1 cellular context compared by ENCODE assay signal in the genomic region with DNA sequence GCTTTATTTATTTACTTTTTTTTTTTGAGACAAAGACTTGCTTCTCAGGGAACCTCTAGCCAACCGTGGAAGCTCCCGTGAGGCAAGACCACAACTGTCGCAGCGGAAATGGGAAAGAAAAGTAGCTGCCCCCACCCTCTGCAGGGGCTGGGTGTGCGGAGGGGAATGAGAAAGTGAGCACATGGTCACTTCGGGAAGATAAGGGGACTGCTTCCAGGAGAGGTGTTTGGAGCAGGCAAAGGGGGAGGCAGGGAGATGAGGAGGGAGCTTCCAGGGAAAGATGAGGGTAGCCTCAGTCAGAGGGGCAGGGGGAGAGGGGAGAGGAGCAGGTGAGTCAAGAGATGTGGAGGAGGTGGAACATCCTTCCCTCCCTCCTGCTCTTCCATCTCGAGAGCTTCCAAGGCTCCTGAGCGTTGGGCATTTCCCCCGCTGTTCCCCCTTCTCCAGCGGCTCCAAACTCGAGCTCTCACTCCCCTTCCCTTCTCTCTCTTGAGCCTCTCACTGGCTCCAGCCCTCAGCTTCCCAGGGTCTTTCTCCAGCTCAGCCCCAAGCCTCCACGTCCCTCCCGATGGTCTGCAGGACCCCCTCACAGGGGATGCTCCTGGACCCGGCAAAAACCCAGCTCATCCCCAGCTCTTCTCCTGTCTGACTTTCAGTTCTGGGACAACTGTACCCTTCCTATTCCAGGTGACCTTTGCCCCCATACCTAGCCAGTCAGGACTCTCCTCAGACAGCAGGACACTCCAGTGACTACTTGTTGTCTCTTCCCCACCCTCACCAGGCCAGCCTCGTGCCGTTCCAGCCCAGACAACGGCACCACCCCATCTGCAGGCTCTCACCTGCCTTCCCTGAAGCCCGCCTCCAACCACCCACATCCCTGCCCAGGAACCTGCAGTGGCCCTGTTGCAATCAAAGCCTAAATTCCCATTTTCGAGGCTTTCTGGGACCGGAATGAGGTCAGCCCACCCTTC.
A peak's percentile ranks its signal among the peaks of the same experiment; 100 is the strongest.
TF ChIP-seq lines count a peak whose summit lies in the region.

No MANE protein-coding gene starts in this region.

TF ChIP-seq in K562, 482 proteins besides CTCF, POLR2A, EP300 and RAD21:
- no peak for TF ChIP-seq NR2C1 (IDR thresholded peaks at IDR 0.05)
- TF ChIP-seq NR2C1 (tag; IDR thresholded peaks at IDR 0.05): peak; percentile 24; the same call in 1 of the 2 replicates
- no peak for TF ChIP-seq RCOR1 (IDR thresholded peaks at IDR 0.05; ENCODE audit: borderline replicate concordance in 1 of 2, low read depth in 2 of 2, low read length in 2 of 2)
- no peak for TF ChIP-seq BRD4 (IDR thresholded peaks at IDR 0.05)
- no peak for TF ChIP-seq TSC22D4 (tag; IDR thresholded peaks at IDR 0.05)
- TF ChIP-seq GABPA (tag; conservative IDR thresholded peaks at IDR 0.05; ENCODE audit: low read depth): 0 out of 2 replicates have a peak, but pooled peaks have one; percentile 36
- no peak for TF ChIP-seq KDM4B (IDR thresholded peaks at IDR 0.05; ENCODE audit: borderline replicate concordance in 2 of 2, low read depth in 1 of 2)
- TF ChIP-seq BRF1 (IDR thresholded peaks at IDR 0.05; ENCODE audit: borderline replicate concordance, extremely low read depth, insufficient read length): no peak
- TF ChIP-seq L3MBTL2 (IDR thresholded peaks at IDR 0.05): peak; percentile 39; the same call in 1 of the 2 replicates
- no peak for TF ChIP-seq ZNF79 (CRISPR knock-in tag; IDR thresholded peaks at IDR 0.05; ENCODE audit: low read depth)
TF ChIP-seq in K562: peak in this region for 3.
